8 cellular contexts compared by ENCODE assay signal in the genomic region with DNA sequence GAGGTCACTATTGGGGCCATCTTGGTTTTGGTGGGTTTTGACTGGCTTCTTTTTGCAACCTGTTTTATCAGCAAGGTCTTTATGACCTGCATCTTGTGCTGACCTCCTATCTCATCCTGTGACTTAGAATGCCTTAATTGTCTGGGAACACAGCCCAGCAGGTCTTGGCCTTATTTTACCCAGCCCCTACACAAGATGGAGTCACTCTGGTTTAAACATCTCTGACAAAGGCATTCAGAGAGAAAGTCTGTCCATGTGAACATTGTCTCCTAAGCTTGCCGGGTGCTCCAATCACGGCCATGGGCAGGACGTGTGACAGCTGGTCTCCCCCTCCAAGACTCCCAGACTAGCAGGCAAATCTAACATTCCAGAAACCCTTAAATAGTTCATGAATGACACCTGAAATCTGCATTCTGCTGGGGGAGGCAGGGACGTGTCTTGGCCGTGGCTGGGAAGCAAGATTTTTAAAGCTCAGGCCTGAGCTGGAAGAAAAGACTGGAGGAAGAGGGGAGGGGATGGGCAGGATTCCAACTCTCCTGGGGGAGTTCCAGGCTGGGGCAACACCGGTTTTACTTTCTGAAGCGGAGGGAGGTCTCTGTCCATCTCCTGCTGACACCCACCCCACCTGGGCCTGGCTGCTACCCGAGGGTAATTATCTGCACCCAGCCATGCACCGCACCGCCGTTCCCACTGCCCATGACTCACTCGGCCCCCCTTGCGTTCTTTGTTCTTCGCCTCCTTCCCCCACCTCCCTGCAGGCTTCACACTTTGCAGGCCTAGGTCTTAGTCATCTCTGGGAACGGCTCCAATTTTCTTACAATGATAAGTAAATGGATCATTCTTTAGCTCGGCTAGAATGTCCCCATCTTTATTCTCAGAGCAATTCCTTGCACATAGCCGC. TPM values are rescaled to one million over a fixed set of nuclear protein-coding genes. Genes with fewer than 3 reads are reported as not detected.
DNase-seq lines count a peak whose midpoint lies in the region; ATAC-seq, FAIRE-seq and TF ChIP-seq lines count a peak whose summit lies in the region.

No MANE protein-coding gene starts in this region.

- H3K9me3 Mint-ChIP-seq in activated T-helper 17 cell treated with anti-CD3 and anti-CD28 coated beads, Interleukin-2, amount 50 U/mL, for 72 hours = no peaks in the 10 kb centered on the region

- H3K27me3 ChIP-seq in bronchial epithelial cell (ENCODE audit: control insufficient read depth, insufficient read depth, low read length) (no peaks in the 10 kb centered on the region), thoracic aorta (replicated peaks; ENCODE audit: insufficient read depth) (no peaks in the 10 kb centered on the region)

- no peak for ATAC-seq in thoracic aorta (ENCODE audit: insufficient number of reproducible peaks, low FRiP score, low read depth)
- no peak for ATAC-seq in HG02852 (IDR thresholded peaks at IDR 0.05; ENCODE audit: unreplicated experiment)
- no peak for ATAC-seq in activated T-helper 17 cell treated with anti-CD3 and anti-CD28 coated beads, Interleukin-2, amount 50 U/mL, for 72 hours (replicated peaks)
- ATAC-seq in HG03280 (IDR thresholded peaks at IDR 0.05; ENCODE audit: unreplicated experiment) = no peak

- TF ChIP-seq CTCF in bronchial epithelial cell (IDR thresholded peaks at IDR 0.05; ENCODE audit: insufficient read depth, low read length, severe bottlenecking) (no peak), thoracic aorta (IDR thresholded peaks at IDR 0.05) (no peak)

- no peaks in the 10 kb centered on the region for H3K4me1 Mint-ChIP-seq in activated T-helper 17 cell treated with anti-CD3 and anti-CD28 coated beads, Interleukin-2, amount 50 U/mL, for 72 hours

- peak; percentile 23 for FAIRE-seq in bronchial epithelial cell (lab: Jason Lieb, UNC)

- H3K4me3 ChIP-seq in bronchial epithelial cell (ENCODE audit: low read depth, low read length) = no peak overlapping the region
- H3K4me3 ChIP-seq in thoracic aorta = no peak overlapping the region

- no peaks in the 10 kb centered on the region for H3K27me3 Mint-ChIP-seq in activated T-helper 17 cell treated with anti-CD3 and anti-CD28 coated beads, Interleukin-2, amount 50 U/mL, for 72 hours

- H3K4me1 ChIP-seq in thoracic aorta (ENCODE audit: control insufficient read depth in 1 of 2, low read depth in 2 of 2) = peaks cover 0 to 12% of the 10 kb centered on the region in 2 donors

- H3K27ac ChIP-seq in thoracic aorta = no peak overlapping the region

- DNase-seq in DMS79 (lab: John Stamatoyannopoulos, UW) (peak; percentile 15), NCI-H1048 (lab: John Stamatoyannopoulos, UW) (peak; percentile 23), bronchial epithelial cell (ENCODE audit: low read depth) (peak; percentile 96), kidney tubule cell (ENCODE audit: low spot score) (peak; percentile 100), thoracic aorta (ENCODE audit: low spot score) (peak; percentile 50)

- H3K4me3 Mint-ChIP-seq in activated T-helper 17 cell treated with anti-CD3 and anti-CD28 coated beads, Interleukin-2, amount 50 U/mL, for 72 hours = no peak overlapping the region

- H3K36me3 ChIP-seq in bronchial epithelial cell (ENCODE audit: control insufficient read depth, insufficient read depth, low read length) = no peaks in the 10 kb centered on the region
- H3K36me3 ChIP-seq in thoracic aorta = no peaks in the 10 kb centered on the region

- H3K9me3 ChIP-seq in thoracic aorta = no peaks in the 10 kb centered on the region

- H3K36me3 Mint-ChIP-seq in activated T-helper 17 cell treated with anti-CD3 and anti-CD28 coated beads, Interleukin-2, amount 50 U/mL, for 72 hours (ENCODE audit: low read depth) = no peaks in the 10 kb centered on the region

- H3K27ac Mint-ChIP-seq in activated T-helper 17 cell treated with anti-CD3 and anti-CD28 coated beads, Interleukin-2, amount 50 U/mL, for 72 hours = no peak overlapping the region

RNA-seq across cellular contexts. Expression of gene OR1M1, which starts 11.5 kb away (rescaled TPM):
- not detected in 2 replicates for total RNA-seq in bronchial epithelial cell
- total RNA-seq in thoracic aorta = not detected
- not detected for total RNA-seq in activated T-helper 17 cell treated with anti-CD3 and anti-CD28 coated beads, Interleukin-2, amount 50 U/mL, for 72 hours

RNA-seq across cellular contexts. Expression of gene OR7G2, which starts 32.0 kb away (rescaled TPM):
- total RNA-seq in bronchial epithelial cell = not detected in 2 replicates
- total RNA-seq in thoracic aorta = not detected
- total RNA-seq in activated T-helper 17 cell treated with anti-CD3 and anti-CD28 coated beads, Interleukin-2, amount 50 U/mL, for 72 hours = not detected

RNA-seq across cellular contexts. Expression of gene OR7G1, which starts 40.2 kb away (rescaled TPM):
- total RNA-seq in bronchial epithelial cell (not detected in 2 replicates), thoracic aorta (not detected)
- total RNA-seq in activated T-helper 17 cell treated with anti-CD3 and anti-CD28 coated beads, Interleukin-2, amount 50 U/mL, for 72 hours = not detected

RNA-seq across cellular contexts. Expression of gene OR7G3, which starts 51.4 kb away (rescaled TPM):
- total RNA-seq in bronchial epithelial cell = not detected in 2 replicates
- total RNA-seq in thoracic aorta = not detected
- not detected for total RNA-seq in activated T-helper 17 cell treated with anti-CD3 and anti-CD28 coated beads, Interleukin-2, amount 50 U/mL, for 72 hours

Comparison
In these comparisons a context has a peak if more than half of its experiments do, and no peak if none do; other contexts are left out.
1. DNase-seq: peak in every context shown above with its lines; median percentile 100 in kidney tubule cell; 96 in bronchial epithelial cell; 50 in thoracic aorta; 23 in NCI-H1048; 15 in DMS79.